In the genomic region with DNA sequence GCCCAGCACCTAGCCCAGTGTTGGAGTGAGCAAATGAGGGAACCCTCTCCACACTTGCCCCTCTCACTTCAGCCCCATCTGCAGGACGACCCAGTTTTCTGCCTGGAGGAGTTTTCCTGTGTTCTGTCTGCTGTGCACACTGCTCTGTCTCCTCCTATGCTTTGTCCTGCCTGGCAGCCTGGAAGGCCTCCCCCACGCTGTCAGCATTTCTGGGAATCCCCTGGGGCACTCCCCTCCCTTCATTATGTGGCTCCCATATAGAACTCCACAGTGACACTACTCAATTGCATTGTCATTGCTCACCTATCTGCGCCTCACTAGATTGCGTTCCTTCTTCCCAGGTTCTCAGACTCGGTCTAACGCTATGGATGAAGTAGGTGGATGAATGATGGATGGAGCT, we compare ENCODE assay signal across 24 cellular contexts.
"Had no signal": no experiment of that assay in that cellular context is flagged by ENCODE, and none has a peak within 500 bp of the region (broad histone marks: within the 10 kb centered on the region; RNA-seq: fewer than 3 reads in every experiment).

No MANE protein-coding gene starts in this region.

- H3K4me1 ChIP-seq: esophagus squamous epithelium, lower lobe of right lung, pancreas, right lobe of liver, tibial nerve, upper lobe of left lung, uterus had no signal

- H3K9me3 ChIP-seq: esophagus squamous epithelium, lower lobe of right lung, pancreas, right lobe of liver, thoracic aorta, upper lobe of left lung, uterus had no signal

- H3K27ac Mint-ChIP-seq: immature natural killer cell, natural killer cell, progenitor cell of endocrine pancreas had no signal

- DNase-seq: dermis blood vessel endothelial cell; effector memory CD4-positive, alpha-beta T cell; esophagus squamous epithelium; foreskin melanocyte; glutamatergic neuron; heart right ventricle; hypothalamus; immature natural killer cell; left ventricle myocardium superior; lower lobe of right lung; natural killer cell; occipital lobe; pancreas; right lobe of liver; small intestine; stimulated activated CD4-positive, alpha-beta T cell treated with anti-CD3 and anti-CD28 coated beads, Interleukin-15, amount 100 ng/mL, for 24 hours; stimulated activated CD4-positive, alpha-beta T cell treated with anti-CD3 and anti-CD28 coated beads, Interleukin-2, amount 100 ng/mL, for 48 hours; stimulated activated naive CD4-positive, alpha-beta T cell; upper lobe of left lung; uterus had no signal

- H3K36me3 Mint-ChIP-seq: immature natural killer cell, natural killer cell had no signal

- H3K4me3 ChIP-seq: coronary artery, esophagus squamous epithelium, heart right ventricle, lower lobe of right lung, pancreas, right lobe of liver, thoracic aorta, tibial nerve, upper lobe of left lung, uterus had no signal

- H3K36me3 ChIP-seq: esophagus squamous epithelium, heart right ventricle, lower lobe of right lung, pancreas, right lobe of liver, thoracic aorta, tibial nerve, upper lobe of left lung, uterus had no signal

- H3K27ac ChIP-seq: coronary artery, esophagus squamous epithelium, heart right ventricle, lower lobe of right lung, pancreas, right lobe of liver, thoracic aorta, tibial nerve, upper lobe of left lung, uterus had no signal

- H3K4me3 Mint-ChIP-seq: immature natural killer cell, natural killer cell had no signal

- H3K27me3 ChIP-seq: esophagus squamous epithelium, heart right ventricle, pancreas, tibial nerve, upper lobe of left lung, uterus had no signal

- ATAC-seq: heart right ventricle, left ventricle myocardium superior, lower lobe of right lung, natural killer cell, pancreas, right lobe of liver had no signal

- H3K4me1 Mint-ChIP-seq: immature natural killer cell, natural killer cell had no signal
